Comparison of ENCODE assay signal across 32 cellular contexts in the genomic region with DNA sequence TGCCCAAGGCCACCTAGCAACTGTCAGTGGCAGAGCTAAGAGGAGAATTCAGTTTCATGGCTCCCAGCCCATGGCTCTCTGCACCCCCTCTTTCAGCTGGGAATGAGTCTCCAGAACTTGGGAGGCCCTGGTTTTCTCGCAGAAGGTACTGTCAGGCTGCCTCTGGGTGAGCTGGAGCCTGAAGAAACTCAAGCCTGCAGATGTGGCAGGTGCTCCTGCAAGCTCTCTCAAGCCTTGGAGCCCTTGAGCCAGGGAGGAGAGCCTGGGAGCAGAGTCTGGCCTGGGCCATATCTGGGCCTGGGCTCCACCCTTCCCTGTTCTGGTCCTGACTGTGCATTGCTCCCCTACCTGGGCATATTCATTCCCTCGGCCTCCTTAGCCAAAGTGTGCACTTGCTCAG.
"Had no signal": no experiment of that assay in that cellular context is flagged by ENCODE, and none has a peak within 500 bp of the region (broad histone marks: within the 10 kb centered on the region; RNA-seq: fewer than 3 reads in every experiment).

No MANE protein-coding gene starts in this region.

- H3K27ac Mint-ChIP-seq: activated naive CD8-positive, alpha-beta T cell treated with anti-CD3 and anti-CD28 coated beads, Interleukin-2, amount 50 U/mL, for 24 hours; activated T-cell treated with anti-CD3 and anti-CD28 coated beads, Interleukin-2, amount 50 U/mL, for 24 hours; dendritic cell treated with granulocyte-macrophage colony-stimulating factor and Interleukin-4, amounts not matched to agents 40 ng/mL and 50 ng/mL, for 4 days; immature natural killer cell; naive thymus-derived CD4-positive, alpha-beta T cell; T-helper 1 cell treated with Interleukin-12 subunit alpha and Interleukin-12 subunit beta and Interleukin-4 antibody, amounts not matched to agents 30 μg/mL and 1 μg/mL, for 36 hours had no signal

- H3K4me3 Mint-ChIP-seq: activated naive CD8-positive, alpha-beta T cell treated with anti-CD3 and anti-CD28 coated beads, Interleukin-2, amount 50 U/mL, for 24 hours; activated T-cell treated with anti-CD3 and anti-CD28 coated beads, Interleukin-2, amount 50 U/mL, for 24 hours; central memory CD8-positive, alpha-beta T cell; dendritic cell treated with granulocyte-macrophage colony-stimulating factor and Interleukin-4, amounts not matched to agents 40 ng/mL and 50 ng/mL, for 4 days; immature natural killer cell; naive thymus-derived CD4-positive, alpha-beta T cell; neural crest cell; stimulated activated naive CD8-positive, alpha-beta T cell treated with anti-CD3 and anti-CD28 coated beads, Interleukin-15, amount 100 ng/mL, for 72 hours; T-helper 1 cell treated with Interleukin-12 subunit alpha and Interleukin-12 subunit beta and Interleukin-4 antibody, amounts not matched to agents 30 μg/mL and 1 μg/mL, for 36 hours had no signal

- H3K9me3 ChIP-seq: breast epithelium, esophagus muscularis mucosa, heart left ventricle, left lung, pancreas, psoas muscle, upper lobe of left lung had no signal

- DNase-seq: activated CD4-positive, alpha-beta T cell treated with anti-CD3 and anti-CD28 coated beads for 4 hours; activated CD4-positive, alpha-beta T cell treated with anti-CD3 and anti-CD28 coated beads, Interleukin-2, amount 50 U/mL, for 48 hours; activated CD8-positive, alpha-beta memory T cell treated with anti-CD3 and anti-CD28 coated beads for 24 hours; activated gamma-delta T cell; activated naive CD4-positive, alpha-beta T cell treated with anti-CD3 and anti-CD28 coated beads, Interleukin-2, amount 50 U/mL, for 16 hours; activated naive CD8-positive, alpha-beta T cell treated with anti-CD3 and anti-CD28 coated beads, Interleukin-2, amount 50 U/mL, for 24 hours; activated T-cell treated with anti-CD3 and anti-CD28 coated beads, Interleukin-2, amount 50 U/mL, for 24 hours; amygdala; foreskin keratinocyte; heart left ventricle; hypothalamus; immature natural killer cell; left lung; midbrain; naive thymus-derived CD4-positive, alpha-beta T cell; nucleus accumbens; pancreas; stimulated activated CD4-positive, alpha-beta T cell treated with anti-CD3 and anti-CD28 coated beads, Interleukin-12 subunit alpha, Interleukin-12 subunit beta, amount 100 ng/mL, for 4 hours; stimulated activated CD4-positive, alpha-beta T cell treated with anti-CD3 and anti-CD28 coated beads, Interleukin-4, amount 100 ng/mL, for 1 hour; stimulated activated naive CD8-positive, alpha-beta T cell treated with anti-CD3 and anti-CD28 coated beads, Interleukin-15, amount 100 ng/mL, for 72 hours; substantia nigra; SW 1271; T-helper 9 cell; upper lobe of left lung had no signal

- H3K27me3 Mint-ChIP-seq: activated naive CD8-positive, alpha-beta T cell treated with anti-CD3 and anti-CD28 coated beads, Interleukin-2, amount 50 U/mL, for 24 hours; activated T-cell treated with anti-CD3 and anti-CD28 coated beads, Interleukin-2, amount 50 U/mL, for 24 hours; central memory CD8-positive, alpha-beta T cell; stimulated activated naive CD8-positive, alpha-beta T cell treated with anti-CD3 and anti-CD28 coated beads, Interleukin-15, amount 100 ng/mL, for 72 hours had no signal

- ATAC-seq: activated naive CD8-positive, alpha-beta T cell treated with anti-CD3 and anti-CD28 coated beads, Interleukin-2, amount 50 U/mL, for 24 hours; foreskin keratinocyte; heart left ventricle; left lung; naive thymus-derived CD4-positive, alpha-beta T cell; pancreas; psoas muscle; stimulated activated naive CD8-positive, alpha-beta T cell treated with anti-CD3 and anti-CD28 coated beads, Interleukin-15, amount 100 ng/mL, for 72 hours had no signal

- H3K27me3 ChIP-seq: breast epithelium, esophagus muscularis mucosa, left lung, pancreas, upper lobe of left lung had no signal

- H3K27ac ChIP-seq: breast epithelium, esophagus muscularis mucosa, foreskin keratinocyte, heart left ventricle, left lung, pancreas, psoas muscle, upper lobe of left lung, VCaP had no signal

- H3K36me3 ChIP-seq: breast epithelium, esophagus muscularis mucosa, heart left ventricle, left lung, pancreas, upper lobe of left lung had no signal

- H3K9me3 Mint-ChIP-seq: activated naive CD8-positive, alpha-beta T cell treated with anti-CD3 and anti-CD28 coated beads, Interleukin-2, amount 50 U/mL, for 24 hours; activated T-cell treated with anti-CD3 and anti-CD28 coated beads, Interleukin-2, amount 50 U/mL, for 24 hours; central memory CD8-positive, alpha-beta T cell; dendritic cell treated with granulocyte-macrophage colony-stimulating factor and Interleukin-4, amounts not matched to agents 40 ng/mL and 50 ng/mL, for 4 days; immature natural killer cell; naive thymus-derived CD4-positive, alpha-beta T cell; neural crest cell; stimulated activated naive CD8-positive, alpha-beta T cell treated with anti-CD3 and anti-CD28 coated beads, Interleukin-15, amount 100 ng/mL, for 72 hours; T-helper 1 cell treated with Interleukin-12 subunit alpha and Interleukin-12 subunit beta and Interleukin-4 antibody, amounts not matched to agents 30 μg/mL and 1 μg/mL, for 36 hours had no signal

- H3K4me3 ChIP-seq: breast epithelium, esophagus muscularis mucosa, heart left ventricle, left lung, pancreas, psoas muscle, upper lobe of left lung had no signal

- H3K36me3 Mint-ChIP-seq: immature natural killer cell; naive thymus-derived CD4-positive, alpha-beta T cell had no signal

- H3K4me1 ChIP-seq: breast epithelium, foreskin keratinocyte, left lung, pancreas, upper lobe of left lung had no signal

- H3K4me1 Mint-ChIP-seq: activated naive CD8-positive, alpha-beta T cell treated with anti-CD3 and anti-CD28 coated beads, Interleukin-2, amount 50 U/mL, for 24 hours; central memory CD8-positive, alpha-beta T cell; immature natural killer cell; stimulated activated naive CD8-positive, alpha-beta T cell treated with anti-CD3 and anti-CD28 coated beads, Interleukin-15, amount 100 ng/mL, for 72 hours had no signal
